In the genomic region with DNA sequence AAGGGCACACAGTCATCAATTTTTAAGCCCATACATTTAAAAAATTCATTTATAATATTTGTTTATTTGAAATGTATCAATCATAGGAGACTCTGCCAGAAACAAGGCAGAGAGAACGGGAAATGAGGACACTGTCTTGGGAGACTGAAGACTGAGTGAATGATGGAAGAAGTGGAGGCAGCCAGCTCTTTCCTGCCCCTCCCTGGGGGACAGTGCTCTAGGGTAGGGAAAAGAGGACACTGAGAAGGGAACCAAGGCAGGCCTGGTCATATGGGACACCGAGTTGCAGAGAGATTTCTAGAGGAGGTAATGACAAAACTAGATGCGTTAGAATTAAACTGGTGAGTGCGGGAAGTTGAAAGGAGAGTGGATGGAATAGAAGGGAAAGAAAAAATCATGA, we compare ENCODE assay signal across 8 cellular contexts. TPM values are rescaled to one million over a fixed set of nuclear protein-coding genes. Genes with fewer than 3 reads are reported as not detected.
DNase-seq lines count a peak whose midpoint lies in the region; ATAC-seq and TF ChIP-seq lines count a peak whose summit lies in the region.
"Had no signal": no experiment of that assay in that cellular context is flagged by ENCODE, and none has a peak within 500 bp of the region (broad histone marks: within the 10 kb centered on the region; RNA-seq: fewer than 3 reads in every experiment).

No MANE protein-coding gene starts in this region.

- H3K27me3 Mint-ChIP-seq in stimulated activated naive CD8-positive, alpha-beta T cell treated with anti-CD3 and anti-CD28 coated beads, Interleukin-15, amount 100 ng/mL, for 72 hours, result no peaks in the 10 kb centered on the region
- H3K27me3 Mint-ChIP-seq in type B pancreatic cell, result no peaks in the 10 kb centered on the region

- H3K4me3 Mint-ChIP-seq in stimulated activated naive CD8-positive, alpha-beta T cell treated with anti-CD3 and anti-CD28 coated beads, Interleukin-15, amount 100 ng/mL, for 72 hours, result peak overlapping the region; percentile 2 to 3
- H3K4me3 Mint-ChIP-seq in type B pancreatic cell, result no peak overlapping the region

- DNase-seq in MG63, result peak; percentile 58
- DNase-seq in adrenal gland, result peak in 1 of 7 donors; percentile 8
- peak; percentile 49 for DNase-seq in lower lobe of right lung
- DNase-seq in stimulated activated naive CD8-positive, alpha-beta T cell treated with anti-CD3 and anti-CD28 coated beads, Interleukin-15, amount 100 ng/mL, for 72 hours, result peak in 1 of 2 donors; percentile 9
- DNase-seq in type B pancreatic cell (ENCODE audit: extremely low spot score, unreplicated experiment), result no peak
- no peak for DNase-seq in C1 segment of cervical spinal cord (lab: John Stamatoyannopoulos, UW)
- no peak for DNase-seq in AG20443 (ENCODE audit: low spot score)
- DNase-seq: effector CD8-positive, alpha-beta T cell had no signal

- H3K27me3 ChIP-seq in MG63, result no peaks in the 10 kb centered on the region
- no peaks in the 10 kb centered on the region for H3K27me3 ChIP-seq in adrenal gland
- no peaks in the 10 kb centered on the region for H3K27me3 ChIP-seq in lower lobe of right lung (ENCODE audit: low read depth)

- H3K36me3 Mint-ChIP-seq in type B pancreatic cell, result no peaks in the 10 kb centered on the region

- no peak for TF ChIP-seq CTCF in adrenal gland (IDR thresholded peaks at IDR 0.05)
- no peak for TF ChIP-seq CTCF in lower lobe of right lung (IDR thresholded peaks at IDR 0.05)
- no peak for TF ChIP-seq CTCF in type B pancreatic cell (conservative IDR thresholded peaks at IDR 0.05)

- peak; percentile 82 to 85 for ATAC-seq in lower lobe of right lung
- no peak for ATAC-seq in stimulated activated naive CD8-positive, alpha-beta T cell treated with anti-CD3 and anti-CD28 coated beads, Interleukin-15, amount 100 ng/mL, for 72 hours

- H3K9me3 Mint-ChIP-seq in stimulated activated naive CD8-positive, alpha-beta T cell treated with anti-CD3 and anti-CD28 coated beads, Interleukin-15, amount 100 ng/mL, for 72 hours, result no peaks in the 10 kb centered on the region
- no peaks in the 10 kb centered on the region for H3K9me3 Mint-ChIP-seq in type B pancreatic cell

- H3K27ac Mint-ChIP-seq in stimulated activated naive CD8-positive, alpha-beta T cell treated with anti-CD3 and anti-CD28 coated beads, Interleukin-15, amount 100 ng/mL, for 72 hours, result peak overlapping the region; percentile 0 to 97
- no peak overlapping the region for H3K27ac Mint-ChIP-seq in type B pancreatic cell

- 0 out of 2 replicates have a peak, but pooled peaks cover 3% of the 10 kb centered on the region for H3K9me3 ChIP-seq in MG63
- H3K9me3 ChIP-seq in adrenal gland (replicated peaks in 1 of 3), result no peaks in the 10 kb centered on the region
- H3K9me3 ChIP-seq in lower lobe of right lung, result no peaks in the 10 kb centered on the region

- H3K36me3 ChIP-seq in MG63 (0 out of 2 replicates have a peak, but pooled peaks cover 3% of the 10 kb centered on the region), adrenal gland (replicated peaks in 1 of 2) (no peaks in the 10 kb centered on the region), lower lobe of right lung (no peaks in the 10 kb centered on the region)

- WGBS in adrenal gland, 4 donors, result 72 to 73% (median 72%) methylated on average over 4 of the region's 4 CpGs

- H3K4me1 ChIP-seq in adrenal gland (replicated peaks in 1 of 2) (peaks cover 13 to 29% of the 10 kb centered on the region in 2 donors), lower lobe of right lung (peaks cover 36% of the 10 kb centered on the region)

- peaks cover 49% of the 10 kb centered on the region for H3K4me1 Mint-ChIP-seq in stimulated activated naive CD8-positive, alpha-beta T cell treated with anti-CD3 and anti-CD28 coated beads, Interleukin-15, amount 100 ng/mL, for 72 hours
- peaks cover 5% of the 10 kb centered on the region for H3K4me1 Mint-ChIP-seq in type B pancreatic cell (ENCODE audit: unreplicated experiment)

- no peak for TF ChIP-seq POLR2A in adrenal gland (IDR thresholded peaks at IDR 0.05)

- peak overlapping the region in 3 of 5 donors; percentile 1 to 67 (median 52) for H3K27ac ChIP-seq in adrenal gland
- H3K27ac ChIP-seq in lower lobe of right lung, result peak overlapping the region; percentile 63

- H3K4me3 ChIP-seq in MG63 (no peak overlapping the region), adrenal gland (no peak overlapping the region), lower lobe of right lung (no peak overlapping the region)

- intact Hi-C loops in adrenal gland (cut with DNase I) (no loop called here), lower lobe of right lung (cut with DNase I) (no loop called here)

RNA-seq across cellular contexts. Expression of gene EEIG2, which starts 31.6 kb away (rescaled TPM):
- 26.7 and 47.5 TPM in 2 replicates for total RNA-seq in MG63 (2014; rRNA removed; shearing (Covaris generic); ENCODE audit: low replicate concordance)
- total RNA-seq in adrenal gland, result 10 to 100 TPM in 4 of 8 donors, 1 to 10 TPM in 4; 6.0 to 13.8 (median 9.3) TPM
- polyA plus RNA-seq in adrenal gland, result 1 to 10 TPM; 1.8 to 4.0 (median 2.3) TPM
- 20.0 TPM for total RNA-seq in lower lobe of right lung
- 8.9 and 11.2 TPM in 2 replicates for total RNA-seq in type B pancreatic cell (ENCODE audit: low replicate concordance)

Comparison
In these comparisons a context has a peak if more than half of its experiments do, and no peak if none do; other contexts are left out.
1. DNase-seq: peak in MG63 (single experiment) and lower lobe of right lung (single experiment); none in type B pancreatic cell (single experiment), C1 segment of cervical spinal cord (0 of 14) and AG20443 (single experiment).